In genomic region chr5:112533315-112533867, GRCh38 we compare ENCODE assay signal across 13 cellular contexts.
DNase-seq lines count a peak whose midpoint lies in the region; ATAC-seq, FAIRE-seq and TF ChIP-seq lines count a peak whose summit lies in the region.
"Had no signal": no experiment of that assay in that cellular context is flagged by ENCODE, and none has a peak within 500 bp of the region (broad histone marks: within the 10 kb centered on the region; RNA-seq: fewer than 3 reads in every experiment).

No MANE protein-coding gene starts in this region.

- peak; percentile 47 for ATAC-seq in GM21723 (IDR thresholded peaks at IDR 0.05; ENCODE audit: unreplicated experiment)
- ATAC-seq: activated T-helper 17 cell treated with anti-CD3 and anti-CD28 coated beads, Interleukin-2, amount 50 U/mL, for 72 hours had no signal

- no peak for FAIRE-seq in D721Med (lab: Jason Lieb, UNC)

- CTCF ChIA-PET in Calu3 (lab: Charles Lee): interaction anchor here (0.7 to 1.5 kb wide), 9 partner anchors 10 to 373 kb away, joined by 3 to 14 read pairs (median 5); no protein-coding TSS in a partner anchor

- H3K4me1 Mint-ChIP-seq in Calu3 (ENCODE audit: low read depth, unreplicated experiment): peaks cover 26% of the 10 kb centered on the region
- H3K4me1 Mint-ChIP-seq: activated T-helper 17 cell treated with anti-CD3 and anti-CD28 coated beads, Interleukin-2, amount 50 U/mL, for 72 hours; CD8-positive, alpha-beta memory T cell had no signal

- no peaks in the 10 kb centered on the region for H3K36me3 Mint-ChIP-seq in Calu3 (ENCODE audit: insufficient read depth, unreplicated experiment)
- H3K36me3 Mint-ChIP-seq: CD8-positive, alpha-beta memory T cell had no signal

- H3K4me3 Mint-ChIP-seq in Calu3 (ENCODE audit: low read depth, unreplicated experiment): no peak overlapping the region
- H3K4me3 Mint-ChIP-seq: activated T-helper 17 cell treated with anti-CD3 and anti-CD28 coated beads, Interleukin-2, amount 50 U/mL, for 72 hours; CD8-positive, alpha-beta memory T cell had no signal

- no peak overlapping the region for H3K27ac Mint-ChIP-seq in Calu3 (ENCODE audit: unreplicated experiment)
- H3K27ac Mint-ChIP-seq: activated T-helper 17 cell treated with anti-CD3 and anti-CD28 coated beads, Interleukin-2, amount 50 U/mL, for 72 hours; CD8-positive, alpha-beta memory T cell had no signal

- no peaks in the 10 kb centered on the region for H3K27me3 Mint-ChIP-seq in Calu3 (ENCODE audit: unreplicated experiment)

- DNase-seq in Calu3: peak; percentile 55
- peak; percentile 13 for DNase-seq in NOMO-1 treated with dmso at 0.1 percent for 144 hours (lab: John Stamatoyannopoulos, UW; ENCODE audit: unreplicated experiment)
- peak; percentile 90 for DNase-seq in kidney tubule cell (ENCODE audit: low spot score)
- no peak for DNase-seq in activated effector memory CD4-positive, alpha-beta T cell treated with anti-CD3 and anti-CD28 coated beads, Interleukin-2, amount 50 U/mL, for 16 hours
- DNase-seq in D721Med (ENCODE audit: insufficient read length, low spot score): no peak
- DNase-seq in T-helper 9 cell: no peak
- DNase-seq in posterior vena cava (ENCODE audit: low spot score): no peak
- DNase-seq: CD8-positive, alpha-beta memory T cell; effector memory CD4-positive, alpha-beta T cell; NCI-H146; T1000 had no signal

- no TSS peak for BruUV-seq in Calu3 (replicated peaks; lab: Mats Ljungman, UMichigan)

- no peak for TF ChIP-seq CTCF in Calu3 (IDR thresholded peaks at IDR 0.05; ENCODE audit: unreplicated experiment)
- TF ChIP-seq CTCF in D721Med (IDR thresholded peaks at IDR 0.05; ENCODE audit: insufficient read depth, missing control alignments): no peak

- intact Hi-C loops in Calu3 (cut with micrococcal nuclease; ENCODE audit: unreplicated experiment): no loop called here
- intact Hi-C loops in posterior vena cava (cut with DNase I): no loop called here

- no peaks in the 10 kb centered on the region for H3K9me3 Mint-ChIP-seq in Calu3 (ENCODE audit: low read depth, unreplicated experiment)
- H3K9me3 Mint-ChIP-seq: activated T-helper 17 cell treated with anti-CD3 and anti-CD28 coated beads, Interleukin-2, amount 50 U/mL, for 72 hours; CD8-positive, alpha-beta memory T cell had no signal

Comparison
In these comparisons a context has a peak if more than half of its experiments do, and no peak if none do; other contexts are left out.
1. DNase-seq: peak in Calu3 (single experiment), NOMO-1 treated with dmso at 0.1 percent for 144 hours (single experiment) and kidney tubule cell (single experiment); none in activated effector memory CD4-positive, alpha-beta T cell treated with anti-CD3 and anti-CD28 coated beads, Interleukin-2, amount 50 U/mL, for 16 hours (single experiment), D721Med (single experiment), T-helper 9 cell (single experiment) and posterior vena cava (single experiment).